In genomic region chr5:181043285-181044092, GRCh38 we compare ENCODE assay signal across 17 cellular contexts. TPM values are rescaled to one million over a fixed set of nuclear protein-coding genes. Genes with fewer than 3 reads are reported as not detected.
DNase-seq lines count a peak whose midpoint lies in the region; ATAC-seq and TF ChIP-seq lines count a peak whose summit lies in the region.
"Had no signal": no experiment of that assay in that cellular context is flagged by ENCODE, and none has a peak within 500 bp of the region (broad histone marks: within the 10 kb centered on the region; RNA-seq: fewer than 3 reads in every experiment).

No MANE protein-coding gene starts in this region.

- no peak for ATAC-seq in HG02840 (IDR thresholded peaks at IDR 0.05; ENCODE audit: low FRiP score, unreplicated experiment)
- ATAC-seq: activated T-cell treated with anti-CD3 and anti-CD28 coated beads, Interleukin-2, amount 50 U/mL, for 72 hours had no signal

- peak; percentile 11 for TF ChIP-seq CTCF in cardiac fibroblast (IDR thresholded peaks at IDR 0.05; ENCODE audit: low read depth, low read length)

- DNase-seq in DMS114 treated with DMSO at 0.1 percent for 48 hours (lab: John Stamatoyannopoulos, UW; ENCODE audit: unreplicated experiment) (peak; percentile 49), KBM-7 (peak; percentile 34), cardiac fibroblast (ENCODE audit: low read depth in 2 of 2) (no peak), mesenteric fat pad (ENCODE audit: low spot score) (peak; percentile 67), NCI-H1417 treated with DMSO at 0.1 percent for 48 hours (lab: John Stamatoyannopoulos, UW) (no peak), COLO668 (lab: John Stamatoyannopoulos, UW; ENCODE audit: unreplicated experiment) (no peak)
- DNase-seq in activated naive CD4-positive, alpha-beta T cell treated with anti-CD3 and anti-CD28 coated beads, Interleukin-2, amount 50 U/mL, for 16 hours: no peak
- DNase-seq: activated B cell treated with CpG ODN at 0.5 μM for 24 hours; activated T-cell treated with anti-CD3 and anti-CD28 coated beads, Interleukin-2, amount 50 U/mL, for 72 hours; BE2C; midbrain; NCI-H1092; NCI-H510A; stimulated activated CD4-positive, alpha-beta T cell treated with anti-CD3 and anti-CD28 coated beads, Interleukin-4, amount 100 ng/mL, for 4 hours; stimulated activated naive CD4-positive, alpha-beta T cell treated with Interleukin-2 at 50 U/mL for 16 hours had no signal

- H3K4me3 ChIP-seq in cardiac fibroblast (replicated peaks in 1 of 2; ENCODE audit: low read depth in 2 of 2, low read length in 2 of 2): no peak overlapping the region
- H3K4me3 ChIP-seq: ascending aorta had no signal

- in situ Hi-C loops in KBM-7 (cut with MboI; ENCODE audit: low pct_unique_long_range_greater_than_20kb, low sequenced_read_pairs): no loop called here

RNA-seq across cellular contexts. Expression of gene BTNL9, which starts 3.4 kb away (rescaled TPM):
- total RNA-seq in mesenteric fat pad: 407 TPM

RNA-seq across cellular contexts. Expression of gene BTNL3, which starts 54.8 kb away (rescaled TPM):
- 0.29 TPM for total RNA-seq in mesenteric fat pad
- total RNA-seq: activated B cell treated with CpG ODN at 0.5 μM for 24 hours, ascending aorta had no signal

Comparison
In these comparisons a context has a peak if more than half of its experiments do, and no peak if none do; other contexts are left out.
1. DNase-seq: peak in DMS114 treated with DMSO at 0.1 percent for 48 hours (single experiment), KBM-7 (single experiment) and mesenteric fat pad (single experiment); none in cardiac fibroblast (0 of 2), NCI-H1417 treated with DMSO at 0.1 percent for 48 hours (single experiment), COLO668 (single experiment) and activated naive CD4-positive, alpha-beta T cell treated with anti-CD3 and anti-CD28 coated beads, Interleukin-2, amount 50 U/mL, for 16 hours (single experiment).